In genomic region chr2:48558436-48558835, GRCh38 we compare ENCODE assay signal across 29 cellular contexts. TPM values are rescaled to one million over a fixed set of nuclear protein-coding genes. Genes with fewer than 3 reads are reported as not detected.
"Had no signal": no experiment of that assay in that cellular context is flagged by ENCODE, and none has a peak within 500 bp of the region (broad histone marks: within the 10 kb centered on the region; RNA-seq: fewer than 3 reads in every experiment).

No MANE protein-coding gene starts in this region.

- H3K27ac Mint-ChIP-seq: activated CD4-positive, alpha-beta memory T cell treated with anti-CD3 and anti-CD28 coated beads, Interleukin-2, amount 10 ng/mL, durations not matched to agents 7 days and 5 days; activated CD4-positive, alpha-beta T cell treated with anti-CD3 and anti-CD28 coated beads for 36 hours; activated naive CD4-positive, alpha-beta T cell treated with anti-CD3 and anti-CD28 coated beads, Interleukin-2, amount 10 ng/mL, durations not matched to agents 7 days and 5 days; activated naive CD8-positive, alpha-beta T cell treated with anti-CD3 and anti-CD28 coated beads, Interleukin-2, amount 10 ng/mL, durations not matched to agents 7 days and 5 days; activated T-helper 17 cell treated with anti-CD3 and anti-CD28 coated beads, Interleukin-2, amount 50 U/mL, for 72 hours had no signal

- DNase-seq: activated CD4-positive, alpha-beta memory T cell treated with anti-CD3 and anti-CD28 coated beads, Interleukin-2, amount 10 ng/mL, durations not matched to agents 7 days and 5 days; activated CD4-positive, alpha-beta T cell treated with anti-CD3 and anti-CD28 coated beads for 36 hours; activated CD4-positive, alpha-beta T cell treated with anti-CD3 and anti-CD28 coated beads, Interleukin-2, amount 50 U/mL, for 1 hour; activated gamma-delta T cell treated with Interleukin-2 at 50 U/mL for 16 hours; activated naive CD4-positive, alpha-beta T cell treated with anti-CD3 and anti-CD28 coated beads, Interleukin-2, amount 10 ng/mL, durations not matched to agents 7 days and 5 days; activated naive CD8-positive, alpha-beta T cell treated with anti-CD3 and anti-CD28 coated beads, Interleukin-2, amount 10 ng/mL, durations not matched to agents 7 days and 5 days; activated T-cell treated with anti-CD3 and anti-CD28 coated beads for 4 hours; activated T-cell treated with anti-CD3 and anti-CD28 coated beads, Interleukin-2, amount 50 U/mL, for 48 hours; adrenal gland; anterior cingulate cortex; body of pancreas; KBM-7; NCI-H1048; NCI-H146; NCI-H2029; NCI-H2107; NCI-H524 treated with DMSO at 0.1 percent for 48 hours; NCI-H748 treated with DMSO at 0.1 percent for 48 hours; RPMI8226; SJCRH30; SK-N-SH; T-helper 1 cell; WERI-Rb-1 had no signal

- H3K36me3 Mint-ChIP-seq: activated naive CD4-positive, alpha-beta T cell treated with anti-CD3 and anti-CD28 coated beads, Interleukin-2, amount 10 ng/mL, durations not matched to agents 7 days and 5 days; activated naive CD8-positive, alpha-beta T cell treated with anti-CD3 and anti-CD28 coated beads, Interleukin-2, amount 10 ng/mL, durations not matched to agents 7 days and 5 days had no signal

- H3K9me3 ChIP-seq: adrenal gland, body of pancreas, SJCRH30, SK-N-SH had no signal

- H3K9me3 Mint-ChIP-seq: activated CD4-positive, alpha-beta memory T cell treated with anti-CD3 and anti-CD28 coated beads, Interleukin-2, amount 10 ng/mL, durations not matched to agents 7 days and 5 days; activated naive CD4-positive, alpha-beta T cell treated with anti-CD3 and anti-CD28 coated beads, Interleukin-2, amount 10 ng/mL, durations not matched to agents 7 days and 5 days; activated naive CD8-positive, alpha-beta T cell treated with anti-CD3 and anti-CD28 coated beads, Interleukin-2, amount 10 ng/mL, durations not matched to agents 7 days and 5 days; activated T-helper 17 cell treated with anti-CD3 and anti-CD28 coated beads, Interleukin-2, amount 50 U/mL, for 72 hours; central memory CD8-positive, alpha-beta T cell had no signal

- H3K4me3 ChIP-seq: adrenal gland, body of pancreas, SJCRH30 had no signal

- H3K4me1 Mint-ChIP-seq: activated CD4-positive, alpha-beta memory T cell treated with anti-CD3 and anti-CD28 coated beads, Interleukin-2, amount 10 ng/mL, durations not matched to agents 7 days and 5 days; activated CD4-positive, alpha-beta T cell treated with anti-CD3 and anti-CD28 coated beads for 36 hours; activated naive CD4-positive, alpha-beta T cell treated with anti-CD3 and anti-CD28 coated beads, Interleukin-2, amount 10 ng/mL, durations not matched to agents 7 days and 5 days; activated naive CD8-positive, alpha-beta T cell treated with anti-CD3 and anti-CD28 coated beads, Interleukin-2, amount 10 ng/mL, durations not matched to agents 7 days and 5 days; activated T-helper 17 cell treated with anti-CD3 and anti-CD28 coated beads, Interleukin-2, amount 50 U/mL, for 72 hours; central memory CD8-positive, alpha-beta T cell had no signal

- H3K4me1 ChIP-seq: adrenal gland, body of pancreas had no signal

- H3K36me3 ChIP-seq: adrenal gland, SJCRH30, WERI-Rb-1 had no signal

- H3K4me3 Mint-ChIP-seq: activated CD4-positive, alpha-beta memory T cell treated with anti-CD3 and anti-CD28 coated beads, Interleukin-2, amount 10 ng/mL, durations not matched to agents 7 days and 5 days; activated CD4-positive, alpha-beta T cell treated with anti-CD3 and anti-CD28 coated beads for 36 hours; activated naive CD4-positive, alpha-beta T cell treated with anti-CD3 and anti-CD28 coated beads, Interleukin-2, amount 10 ng/mL, durations not matched to agents 7 days and 5 days; activated naive CD8-positive, alpha-beta T cell treated with anti-CD3 and anti-CD28 coated beads, Interleukin-2, amount 10 ng/mL, durations not matched to agents 7 days and 5 days; activated T-helper 17 cell treated with anti-CD3 and anti-CD28 coated beads, Interleukin-2, amount 50 U/mL, for 72 hours; central memory CD8-positive, alpha-beta T cell had no signal

- H3K27me3 Mint-ChIP-seq: activated CD4-positive, alpha-beta memory T cell treated with anti-CD3 and anti-CD28 coated beads, Interleukin-2, amount 10 ng/mL, durations not matched to agents 7 days and 5 days; activated CD4-positive, alpha-beta T cell treated with anti-CD3 and anti-CD28 coated beads for 36 hours; activated naive CD8-positive, alpha-beta T cell treated with anti-CD3 and anti-CD28 coated beads, Interleukin-2, amount 10 ng/mL, durations not matched to agents 7 days and 5 days; activated T-helper 17 cell treated with anti-CD3 and anti-CD28 coated beads, Interleukin-2, amount 50 U/mL, for 72 hours; central memory CD8-positive, alpha-beta T cell had no signal

- ATAC-seq: activated CD4-positive, alpha-beta T cell treated with anti-CD3 and anti-CD28 coated beads for 36 hours; activated T-helper 17 cell treated with anti-CD3 and anti-CD28 coated beads, Interleukin-2, amount 50 U/mL, for 72 hours; body of pancreas; Right ventricle myocardium inferior had no signal

- H3K27ac ChIP-seq: adrenal gland, body of pancreas, SJCRH30, WERI-Rb-1 had no signal

- H3K27me3 ChIP-seq: adrenal gland, body of pancreas, SJCRH30 had no signal

RNA-seq across cellular contexts. Expression of gene GTF2A1L, which starts 59.2 kb away (rescaled TPM):
- total RNA-seq: activated CD4-positive, alpha-beta memory T cell treated with anti-CD3 and anti-CD28 coated beads, Interleukin-2, amount 10 ng/mL, durations not matched to agents 7 days and 5 days; activated CD4-positive, alpha-beta T cell treated with anti-CD3 and anti-CD28 coated beads for 36 hours; activated CD8-positive, alpha-beta memory T cell treated with anti-CD3 and anti-CD28 coated beads for 36 hours; activated naive CD8-positive, alpha-beta T cell treated with anti-CD3 and anti-CD28 coated beads, Interleukin-2, amount 10 ng/mL, durations not matched to agents 7 days and 5 days; activated T-helper 17 cell treated with anti-CD3 and anti-CD28 coated beads, Interleukin-2, amount 50 U/mL, for 72 hours; OCI-LY7; Right ventricle myocardium inferior; T-helper 2 cell treated with Interferon-gamma antibody and Interleukin-4, amounts not matched to agents 100 ng/mL and 5 ng/mL, for 36 hours had no signal
